8 cellular contexts compared by ENCODE assay signal in genomic region chr10:11177926-11178453, GRCh38.
DNase-seq lines count a peak whose midpoint lies in the region; ATAC-seq, FAIRE-seq and TF ChIP-seq lines count a peak whose summit lies in the region.

No MANE protein-coding gene starts in this region.

- H3K4me1 Mint-ChIP-seq in astrocyte (ENCODE audit: low read depth, unreplicated experiment) (peaks cover 41% of the 10 kb centered on the region), natural killer cell (peaks cover 23 to 100% of the 10 kb centered on the region in 2 donors)

- H3K36me3 ChIP-seq in astrocyte (ENCODE audit: insufficient read depth, low read length) (no peaks in the 10 kb centered on the region), H7 (replicated peaks; ENCODE audit: control insufficient read depth, insufficient read depth, low read length) (no peaks in the 10 kb centered on the region)

- no peak overlapping the region for H3K4me3 ChIP-seq in astrocyte (ENCODE audit: insufficient read depth, low read depth, low read length)
- H3K4me3 ChIP-seq in H7 (ENCODE audit: insufficient read depth, low read depth, low read length): no peak overlapping the region

- H3K27me3 Mint-ChIP-seq in astrocyte (ENCODE audit: low read depth, unreplicated experiment) (no peaks in the 10 kb centered on the region), natural killer cell (ENCODE audit: low read depth in 2 of 2) (no peaks in the 10 kb centered on the region)

- H3K4me1 ChIP-seq in astrocyte (ENCODE audit: insufficient read depth, low read length): peaks cover 8% of the 10 kb centered on the region

- peak overlapping the region; percentile 14 for H3K9ac ChIP-seq in astrocyte (ENCODE audit: low read length)

- H3K79me2 ChIP-seq in astrocyte (ENCODE audit: insufficient read depth, low read length): no peaks in the 10 kb centered on the region

- H3K27me3 ChIP-seq in astrocyte (ENCODE audit: insufficient read depth, low read length) (no peaks in the 10 kb centered on the region), H7 (ENCODE audit: control insufficient read depth, insufficient read depth, low read length) (no peaks in the 10 kb centered on the region)

- FAIRE-seq in astrocyte (lab: Jason Lieb, UNC): no peak

- H3K9me3 Mint-ChIP-seq in astrocyte (ENCODE audit: unreplicated experiment) (no peaks in the 10 kb centered on the region), natural killer cell (no peaks in the 10 kb centered on the region)

- ATAC-seq in HG03439 (IDR thresholded peaks at IDR 0.05; ENCODE audit: unreplicated experiment) (peak; percentile 20), natural killer cell (peak; percentile 11 to 43 (median 16))

- H3K4me3 Mint-ChIP-seq in astrocyte (ENCODE audit: unreplicated experiment) (no peak overlapping the region), natural killer cell (no peak overlapping the region)

- H3K4me2 ChIP-seq in astrocyte (ENCODE audit: low read length): no peak overlapping the region

- H3K27ac Mint-ChIP-seq in astrocyte (ENCODE audit: unreplicated experiment) (peak overlapping the region; percentile 54), natural killer cell (no peak overlapping the region)

- intact Hi-C loops in natural killer cell (cut with micrococcal nuclease): loop anchor here (1.0 to 5.0 kb wide), 5 partner anchors 15 to 59 kb away; no protein-coding TSS in a partner anchor

- no peaks in the 10 kb centered on the region for H4K20me1 ChIP-seq in astrocyte (ENCODE audit: insufficient read depth, low read length)

- H2AFZ ChIP-seq in astrocyte (ENCODE audit: low read depth, low read length): no peak overlapping the region

- H3K36me3 Mint-ChIP-seq in astrocyte (ENCODE audit: low read depth, unreplicated experiment) (peaks cover 6% of the 10 kb centered on the region), natural killer cell (peaks cover 32% of the 10 kb centered on the region)

- TF ChIP-seq CTCF in GM12872 (IDR thresholded peaks at IDR 0.05; ENCODE audit: insufficient read depth, low read depth, low read length) (peak; percentile 35; the same call in 2 of the 3 replicates), astrocyte (IDR thresholded peaks at IDR 0.05; ENCODE audit: insufficient read depth, low read depth, low read length) (no peak), natural killer cell (IDR thresholded peaks at IDR 0.05) (no peak)

- DNase-seq in astrocyte (ENCODE audit: low read depth): no peak
- DNase-seq in natural killer cell: peak; percentile 48
- no peak for DNase-seq in H7
- no peak for DNase-seq in NOMO-1 (lab: John Stamatoyannopoulos, UW; ENCODE audit: unreplicated experiment in 2 of 2)
- no peak for DNase-seq in cerebellar nuclear complex (lab: John Stamatoyannopoulos, UW)
- DNase-seq in CD1c-positive myeloid dendritic cell (ENCODE audit: extremely low spot score): no peak

- no peaks in the 10 kb centered on the region for H3K9me3 ChIP-seq in astrocyte (ENCODE audit: insufficient read depth, low read depth, low read length)

- peak overlapping the region; percentile 24 for H3K27ac ChIP-seq in astrocyte (ENCODE audit: low read depth, low read length)
